ENCODE assay signal across 1 cellular context in the genomic region with DNA sequence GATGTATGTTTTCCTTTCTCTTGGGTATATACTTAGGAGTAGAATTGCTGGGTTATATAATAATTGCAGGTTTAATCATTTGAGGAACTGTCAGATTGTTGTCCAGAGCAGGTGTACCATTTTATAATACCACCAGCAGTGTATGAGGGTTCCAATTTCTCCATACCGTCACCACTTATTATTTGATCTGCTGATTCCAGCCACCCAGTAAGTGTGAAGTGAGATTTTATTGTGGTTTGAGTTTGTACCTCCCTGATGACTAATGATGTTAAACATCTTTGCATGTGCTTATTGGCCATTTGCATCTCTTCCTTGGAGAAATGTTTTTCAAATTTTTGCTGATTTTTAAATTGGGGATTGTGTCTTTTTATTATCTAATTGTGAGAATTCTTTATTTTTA.
TF ChIP-seq lines count a peak whose summit lies in the region.

No MANE protein-coding gene starts in this region.

TF ChIP-seq in GM12878, 131 proteins besides CTCF, POLR2A, EP300 and RAD21:
- 0 out of 2 replicates have a peak, but pooled peaks have one; percentile 26 for TF ChIP-seq MTA2 (IDR thresholded peaks at IDR 0.05; ENCODE audit: low read depth)
- no peak for TF ChIP-seq ZBTB4 (CRISPR knock-in tag; IDR thresholded peaks at IDR 0.05)
- no peak for TF ChIP-seq POLR2AphosphoS5 (IDR thresholded peaks at IDR 0.05; ENCODE audit: low read length)
- 0 out of 2 replicates have a peak, but pooled peaks have one; percentile 10 for TF ChIP-seq RUNX3 (IDR thresholded peaks at IDR 0.05; ENCODE audit: low read length)
- TF ChIP-seq SIX5 (IDR thresholded peaks at IDR 0.05; ENCODE audit: low read depth, low read length, severe bottlenecking) = no peak
